Comparison of ENCODE assay signal across 28 cellular contexts in the genomic region with DNA sequence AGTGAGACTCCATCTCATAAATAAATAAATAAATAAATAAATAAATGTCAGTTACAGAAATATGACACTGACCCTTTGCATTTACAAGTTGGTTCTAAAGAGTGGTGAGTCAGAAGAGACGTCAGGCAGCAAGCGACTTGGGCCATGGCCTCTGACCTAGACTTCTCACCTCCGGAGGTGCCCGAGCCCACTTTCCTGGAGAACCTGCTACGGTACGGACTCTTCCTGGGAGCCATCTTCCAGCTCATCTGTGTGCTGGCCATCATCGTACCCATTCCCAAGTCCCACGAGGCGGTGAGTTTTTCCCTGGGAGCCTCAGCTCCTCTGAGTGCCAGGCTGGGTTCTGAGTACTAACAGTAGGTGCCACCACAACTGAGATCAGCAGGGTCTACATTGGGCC. TPM values are rescaled to one million over a fixed set of nuclear protein-coding genes. Genes with fewer than 3 reads are reported as not detected.
DNase-seq lines count a peak whose midpoint lies in the region; ATAC-seq and TF ChIP-seq lines count a peak whose summit lies in the region.
"Had no signal": no experiment of that assay in that cellular context is flagged by ENCODE, and none has a peak within 500 bp of the region (broad histone marks: within the 10 kb centered on the region; RNA-seq: fewer than 3 reads in every experiment).

No MANE protein-coding gene starts in this region.

- peaks cover 6 to 19% of the 10 kb centered on the region in 2 donors for H3K36me3 ChIP-seq in ascending aorta
- peaks cover 15 to 22% of the 10 kb centered on the region in 2 experiments for H3K36me3 ChIP-seq in trophoblast cell (ENCODE audit: control insufficient read depth in 1 of 2, insufficient read depth in 2 of 2, low read length in 2 of 2)
- H3K36me3 ChIP-seq in sigmoid colon, result peaks cover 11 to 32% (median 14%) of the 10 kb centered on the region in 4 donors

- H2AK5ac ChIP-seq in trophoblast cell (ENCODE audit: low read length), result no peak overlapping the region

- H2BK12ac ChIP-seq in trophoblast cell (ENCODE audit: low read length), result peak overlapping the region; percentile 31

- H2AFZ ChIP-seq in trophoblast cell (ENCODE audit: insufficient read depth, low read length, poor library complexity), result no peak overlapping the region

- no peak overlapping the region for H3K23ac ChIP-seq in trophoblast cell (ENCODE audit: low read length)

- no peak for TF ChIP-seq POLR2A in sigmoid colon (IDR thresholded peaks at IDR 0.05)

- peaks cover 22% of the 10 kb centered on the region for H3K79me1 ChIP-seq in trophoblast cell (ENCODE audit: low read length)

- H2BK5ac ChIP-seq in trophoblast cell (ENCODE audit: low read depth, low read length, poor library complexity), result no peak overlapping the region

- H3K27me3 ChIP-seq in ascending aorta (no peaks in the 10 kb centered on the region), trophoblast cell (ENCODE audit: insufficient read depth, low read length) (no peaks in the 10 kb centered on the region), sigmoid colon (no peaks in the 10 kb centered on the region)
- H3K27me3 ChIP-seq: BE2C, BLaER1 had no signal

- ATAC-seq in HG02884 (IDR thresholded peaks at IDR 0.05; ENCODE audit: unreplicated experiment) (no peak), GM18873 (IDR thresholded peaks at IDR 0.05; ENCODE audit: low FRiP score, unreplicated experiment) (no peak)
- ATAC-seq: GM12878 had no signal

- WGBS in trophoblast cell (ENCODE audit: extremely low coverage, insufficient coverage, insufficient read length), result no CpG with 5 or more reads among the region's 9 CpGs
- WGBS in sigmoid colon, 2 donors, result 97% methylated on average over 9 of the region's 9 CpGs

- no peak for TF ChIP-seq EP300 in sigmoid colon (IDR thresholded peaks at IDR 0.05)

- H3K27ac ChIP-seq in ascending aorta, result peak overlapping the region; percentile 76 to 92
- no peak overlapping the region for H3K27ac ChIP-seq in trophoblast cell (ENCODE audit: low read depth, low read length)
- peak overlapping the region in 2 of 4 donors; percentile 97 to 98 for H3K27ac ChIP-seq in sigmoid colon
- H3K27ac ChIP-seq: BLaER1 had no signal

- H3K4me3 ChIP-seq in ascending aorta (no peak overlapping the region), trophoblast cell (ENCODE audit: low read depth, low read length) (no peak overlapping the region), sigmoid colon (no peak overlapping the region)
- H3K4me3 ChIP-seq: BLaER1, GM12878 had no signal

- H3K18ac ChIP-seq in trophoblast cell (ENCODE audit: low read length), result peak overlapping the region; percentile 68

- H4K8ac ChIP-seq in trophoblast cell (ENCODE audit: low read depth, low read length), result peak overlapping the region; percentile 14

- H3K14ac ChIP-seq in trophoblast cell (ENCODE audit: low read length), result peak overlapping the region; percentile 8

- H3K79me2 ChIP-seq in trophoblast cell (ENCODE audit: control insufficient read depth, insufficient read depth, low read length, poor library complexity), result no peaks in the 10 kb centered on the region

- no peak overlapping the region for H2BK120ac ChIP-seq in trophoblast cell (ENCODE audit: insufficient read depth, low read length, poor library complexity)

- no peak overlapping the region for H3K4me2 ChIP-seq in trophoblast cell (ENCODE audit: low read length)
- H3K4me2 ChIP-seq: BLaER1 had no signal

- H3K4ac ChIP-seq in trophoblast cell (ENCODE audit: low read depth, low read length), result peak overlapping the region; percentile 33

- no peak for DNase-seq in ascending aorta (ENCODE audit: low spot score in 2 of 2)
- DNase-seq in trophoblast cell, result no peak
- peak; percentile 58 for DNase-seq in sigmoid colon
- no peak for DNase-seq in germinal center (ENCODE audit: low spot score)
- DNase-seq: 8988T; ACHN; BE2C; C1 segment of cervical spinal cord; CD4-positive, alpha-beta memory T cell; CD4-positive, CD25-positive, alpha-beta regulatory T cell; CD8-positive, alpha-beta memory T cell; COR-L47; DMS 273 treated with DMSO at 0.1 percent for 48 hours; DMS153; DMS53; DMS79; DND-41; EL; GDM1 had no signal

- H3K9ac ChIP-seq in trophoblast cell (ENCODE audit: low read length), result no peak overlapping the region
- H3K9ac ChIP-seq: BLaER1 had no signal

- peaks cover 8 to 46% of the 10 kb centered on the region in 2 donors for H3K4me1 ChIP-seq in ascending aorta
- peaks cover 12 to 17% of the 10 kb centered on the region in 2 experiments for H3K4me1 ChIP-seq in trophoblast cell (ENCODE audit: control insufficient read depth in 1 of 2, insufficient read depth in 2 of 2, low read length in 2 of 2)
- peaks cover 0 to 73% (median 64%) of the 10 kb centered on the region in 4 donors for H3K4me1 ChIP-seq in sigmoid colon
- H3K4me1 ChIP-seq: BE2C had no signal

- no peak for TF ChIP-seq CTCF in ascending aorta (IDR thresholded peaks at IDR 0.05)
- no peak for TF ChIP-seq CTCF in sigmoid colon (IDR thresholded peaks at IDR 0.05)

- H4K91ac ChIP-seq in trophoblast cell (ENCODE audit: low read depth, low read length), result no peak overlapping the region

- H3K9me3 ChIP-seq in ascending aorta (no peaks in the 10 kb centered on the region), trophoblast cell (ENCODE audit: insufficient read depth, low read depth, low read length) (no peaks in the 10 kb centered on the region), sigmoid colon (no peaks in the 10 kb centered on the region)
- H3K9me3 ChIP-seq: BE2C, BLaER1 had no signal

- intact Hi-C loops in ascending aorta (cut with DNase I) (no loop called here), sigmoid colon (cut with DNase I) (no loop called here)

- no peak overlapping the region for H4K12ac ChIP-seq in trophoblast cell (ENCODE audit: low read depth, low read length)

RNA-seq across cellular contexts. Expression of gene MANBAL, which starts 11.7 kb away (rescaled TPM):
- total RNA-seq in ascending aorta, result 70.2 TPM
- 61.2 and 63.9 TPM in 2 replicates for polyA plus RNA-seq in trophoblast cell (2013)
- total RNA-seq in sigmoid colon, result 10 to 100 TPM; 30.4 to 68.5 (median 58.2) TPM
- 10 to 100 TPM; 34.2 to 57.1 (median 42.0) TPM for polyA plus RNA-seq in sigmoid colon

RNA-seq across cellular contexts. Expression of gene GHRH, which starts 39.5 kb away (rescaled TPM):
- total RNA-seq in ascending aorta (not detected), sigmoid colon (not detected)
- 0.11 and 0.19 TPM in 2 replicates for polyA plus RNA-seq in trophoblast cell (2013)
- not detected for polyA plus RNA-seq in sigmoid colon
- total RNA-seq: A673; CD4-positive, alpha-beta memory T cell; CD4-positive, CD25-positive, alpha-beta regulatory T cell; CD8-positive, alpha-beta memory T cell; Daoy; G401; GM12878 had no signal
- polyA plus RNA-seq: AG04450; CD14-positive monocyte; CD4-positive, alpha-beta memory T cell; CD4-positive, CD25-positive, alpha-beta regulatory T cell; CD8-positive, alpha-beta memory T cell; GM12878 had no signal

RNA-seq across cellular contexts. Expression of gene SRC, which starts 44.8 kb away (rescaled TPM):
- total RNA-seq in ascending aorta, result 67.4 TPM
- polyA plus RNA-seq in trophoblast cell (2013), result 188 and 198 TPM in 2 replicates
- 10 to 100 TPM; 28.1 to 52.3 (median 40.0) TPM for total RNA-seq in sigmoid colon
- 10 to 100 TPM; 64.3 to 91.8 (median 79.1) TPM for polyA plus RNA-seq in sigmoid colon
